Comparison of ENCODE assay signal across 17 cellular contexts in genomic region chr5:141611289-141611688, GRCh38. TPM values are rescaled to one million over a fixed set of nuclear protein-coding genes. Genes with fewer than 3 reads are reported as not detected.
DNase-seq lines count a peak whose midpoint lies in the region; ATAC-seq, FAIRE-seq and TF ChIP-seq lines count a peak whose summit lies in the region.
"Had no signal": no experiment of that assay in that cellular context is flagged by ENCODE, and none has a peak within 500 bp of the region (broad histone marks: within the 10 kb centered on the region; RNA-seq: fewer than 3 reads in every experiment).

No MANE protein-coding gene starts in this region.

- DNase-seq in CD14-positive monocyte (ENCODE audit: low spot score) (no peak), DND-41 (no peak), iris pigment epithelial cell (ENCODE audit: low read depth) (peak; percentile 50), superior temporal gyrus (ENCODE audit: extremely low spot score) (no peak), nucleus accumbens (lab: John Stamatoyannopoulos, UW) (no peak), kidney (no peak), Right ventricle myocardium inferior (ENCODE audit: missing footprints) (no peak)
- no peak for DNase-seq in activated T-helper 1 cell treated with anti-CD3 and anti-CD28 coated beads, Interleukin-12 subunit alpha, Interleukin-12 subunit beta, Interleukin-2, Interleukin-4 antibody, amounts not matched to agents 30 ng/mL and 10 ng/mL and 1 ng/mL, durations not matched to agents 14 hours and 24 hours and 36 hours (ENCODE audit: low spot score)
- DNase-seq: activated gamma-delta T cell, head of caudate nucleus, KG1, left cardiac atrium, NCI-H1694, NCI-H446 treated with DMSO at 0.1 percent for 48 hours, PC-9 had no signal

- H2AFZ ChIP-seq in DND-41 (ENCODE audit: low read depth, low read length) = no peak overlapping the region
- H2AFZ ChIP-seq: PC-9 had no signal

- H4K20me1 ChIP-seq in DND-41 (ENCODE audit: insufficient read depth, low read length) = peaks cover 8% of the 10 kb centered on the region; the same call in 1 of the 2 replicates

- H3K27ac Mint-ChIP-seq in CD14-positive monocyte = peak overlapping the region; percentile 11 to 83 (median 44)
- peak overlapping the region; percentile 32 for H3K27ac Mint-ChIP-seq in activated T-helper 1 cell treated with anti-CD3 and anti-CD28 coated beads, Interleukin-12 subunit alpha, Interleukin-12 subunit beta, Interleukin-2, Interleukin-4 antibody, amounts not matched to agents 30 ng/mL and 10 ng/mL and 1 ng/mL, durations not matched to agents 14 hours and 24 hours and 36 hours

- H3K27me3 ChIP-seq in DND-41 (ENCODE audit: insufficient read depth, low read length, poor library complexity) = no peaks in the 10 kb centered on the region
- H3K27me3 ChIP-seq: right atrium auricular region, vagina had no signal

- FAIRE-seq in kidney (lab: Jason Lieb, UNC) = no peak

- H3K4me1 ChIP-seq in DND-41 (ENCODE audit: insufficient read depth, low read length) (peaks cover 89% of the 10 kb centered on the region), kidney (ENCODE audit: control insufficient read depth in 1 of 2, insufficient read depth in 1 of 2, low read depth in 1 of 2, low read length in 2 of 2) (peaks cover 7 to 20% of the 10 kb centered on the region in 2 donors)

- H3K27ac ChIP-seq in DND-41 (ENCODE audit: low read length) = peak overlapping the region; percentile 34
- H3K27ac ChIP-seq in kidney (ENCODE audit: low read depth in 2 of 2, low read length in 2 of 2) = no peak overlapping the region
- H3K27ac ChIP-seq: PC-9, right atrium auricular region, vagina had no signal

- H3K36me3 Mint-ChIP-seq in CD14-positive monocyte = peaks cover 22 to 49% of the 10 kb centered on the region in 2 donors
- peaks cover 36% of the 10 kb centered on the region for H3K36me3 Mint-ChIP-seq in activated T-helper 1 cell treated with anti-CD3 and anti-CD28 coated beads, Interleukin-12 subunit alpha, Interleukin-12 subunit beta, Interleukin-2, Interleukin-4 antibody, amounts not matched to agents 30 ng/mL and 10 ng/mL and 1 ng/mL, durations not matched to agents 14 hours and 24 hours and 36 hours (ENCODE audit: low read depth)

- intact Hi-C loops in CD14-positive monocyte (cut with micrococcal nuclease) (no loop called here), kidney (cut with DNase I) (no loop called here), Right ventricle myocardium inferior (cut with DNase I) (no loop called here)
- intact Hi-C loops in activated T-helper 1 cell treated with anti-CD3 and anti-CD28 coated beads, Interleukin-12 subunit alpha, Interleukin-12 subunit beta, Interleukin-2, Interleukin-4 antibody, amounts not matched to agents 30 ng/mL and 10 ng/mL and 1 ng/mL, durations not matched to agents 14 hours and 24 hours and 36 hours (cut with micrococcal nuclease) = loop anchor here (10.0 kb wide), 2 partner anchors 1046 to 1206 kb away; partner anchors contain the start of genes ANKHD1, APBB3 and SLC35A4

- peaks cover 98% of the 10 kb centered on the region for H3K79me2 ChIP-seq in DND-41 (ENCODE audit: insufficient read depth, low read length)

- ATAC-seq in DND-41 (ENCODE audit: insufficient read depth, low read depth) (no peak), Right ventricle myocardium inferior (no peak)
- ATAC-seq: left cardiac atrium had no signal

- H3K9me3 ChIP-seq in DND-41 (ENCODE audit: insufficient read depth, low read length, severe bottlenecking) (no peaks in the 10 kb centered on the region), kidney (ENCODE audit: control insufficient read depth in 1 of 2, low read length in 2 of 2) (no peaks in the 10 kb centered on the region)
- H3K9me3 ChIP-seq: right atrium auricular region, vagina had no signal

- peaks cover 84% of the 10 kb centered on the region for H3K4me1 Mint-ChIP-seq in CD14-positive monocyte
- H3K4me1 Mint-ChIP-seq in activated T-helper 1 cell treated with anti-CD3 and anti-CD28 coated beads, Interleukin-12 subunit alpha, Interleukin-12 subunit beta, Interleukin-2, Interleukin-4 antibody, amounts not matched to agents 30 ng/mL and 10 ng/mL and 1 ng/mL, durations not matched to agents 14 hours and 24 hours and 36 hours (ENCODE audit: low read depth) = peaks cover 79% of the 10 kb centered on the region

- no peaks in the 10 kb centered on the region for H3K27me3 Mint-ChIP-seq in CD14-positive monocyte (ENCODE audit: low read depth in 3 of 3)
- H3K27me3 Mint-ChIP-seq in activated T-helper 1 cell treated with anti-CD3 and anti-CD28 coated beads, Interleukin-12 subunit alpha, Interleukin-12 subunit beta, Interleukin-2, Interleukin-4 antibody, amounts not matched to agents 30 ng/mL and 10 ng/mL and 1 ng/mL, durations not matched to agents 14 hours and 24 hours and 36 hours (ENCODE audit: insufficient read depth) = no peaks in the 10 kb centered on the region

- 0 out of 2 replicates have a peak overlapping the region, but pooled peaks have one; percentile 32 for H3K4me2 ChIP-seq in DND-41 (ENCODE audit: insufficient read depth, low read length)
- H3K4me2 ChIP-seq: PC-9 had no signal

- peaks cover 28% of the 10 kb centered on the region for H3K36me3 ChIP-seq in DND-41 (ENCODE audit: insufficient read depth, low read length)
- peaks cover 0 to 4% of the 10 kb centered on the region in 2 donors for H3K36me3 ChIP-seq in kidney (ENCODE audit: control insufficient read depth in 1 of 2, insufficient read depth in 2 of 2, low read length in 2 of 2)
- H3K36me3 ChIP-seq: right atrium auricular region, vagina had no signal

- no peak overlapping the region for H3K9ac ChIP-seq in DND-41 (ENCODE audit: low read depth, low read length)
- no peak overlapping the region for H3K9ac ChIP-seq in kidney (ENCODE audit: low read length in 2 of 2)

- no peak for TF ChIP-seq CTCF in CD14-positive monocyte (IDR thresholded peaks at IDR 0.05)
- no peak for TF ChIP-seq CTCF in DND-41 (IDR thresholded peaks at IDR 0.05; ENCODE audit: borderline replicate concordance, extremely low read depth, low read length, poor library complexity, severe bottlenecking)
- TF ChIP-seq CTCF in kidney (IDR thresholded peaks at IDR 0.05; ENCODE audit: borderline replicate concordance, extremely low read depth, insufficient read depth) = no peak

- no peak overlapping the region for H3K4me3 Mint-ChIP-seq in CD14-positive monocyte
- no peak overlapping the region for H3K4me3 Mint-ChIP-seq in activated T-helper 1 cell treated with anti-CD3 and anti-CD28 coated beads, Interleukin-12 subunit alpha, Interleukin-12 subunit beta, Interleukin-2, Interleukin-4 antibody, amounts not matched to agents 30 ng/mL and 10 ng/mL and 1 ng/mL, durations not matched to agents 14 hours and 24 hours and 36 hours

- peaks cover 0 to 3% (median 0%) of the 10 kb centered on the region in 7 donors for H3K9me3 Mint-ChIP-seq in CD14-positive monocyte
- H3K9me3 Mint-ChIP-seq in activated T-helper 1 cell treated with anti-CD3 and anti-CD28 coated beads, Interleukin-12 subunit alpha, Interleukin-12 subunit beta, Interleukin-2, Interleukin-4 antibody, amounts not matched to agents 30 ng/mL and 10 ng/mL and 1 ng/mL, durations not matched to agents 14 hours and 24 hours and 36 hours = no peaks in the 10 kb centered on the region

- H3K4me3 ChIP-seq in DND-41 (ENCODE audit: low read depth in 1 of 2, low read length in 2 of 2) (no peak overlapping the region), kidney (ENCODE audit: low read length in 2 of 2) (no peak overlapping the region)
- H3K4me3 ChIP-seq: PC-9, right atrium auricular region, vagina had no signal

RNA-seq across cellular contexts. Expression of gene DIAPH1, which starts 7.5 kb away (rescaled TPM):
- polyA plus RNA-seq in CD14-positive monocyte (10 to 100 TPM; 60.2 to 98.6 TPM), kidney (ENCODE audit: insufficient read depth, low read depth, low replicate concordance) (60.6 TPM)
- 221 and 234 TPM in 2 replicates for total RNA-seq in activated T-helper 1 cell treated with anti-CD3 and anti-CD28 coated beads, Interleukin-12 subunit alpha, Interleukin-12 subunit beta, Interleukin-2, Interleukin-4 antibody, amounts not matched to agents 30 ng/mL and 10 ng/mL and 1 ng/mL, durations not matched to agents 14 hours and 24 hours and 36 hours
- total RNA-seq in kidney (156 TPM), Right ventricle myocardium inferior (36.1 TPM)

RNA-seq across cellular contexts. Expression of gene HDAC3, which starts 25.4 kb away (rescaled TPM):
- polyA plus RNA-seq in CD14-positive monocyte (10 to 100 TPM; 80.5 to 82.3 TPM), kidney (ENCODE audit: insufficient read depth, low read depth, low replicate concordance) (47.5 TPM)
- 83.1 and 87.2 TPM in 2 replicates for total RNA-seq in activated T-helper 1 cell treated with anti-CD3 and anti-CD28 coated beads, Interleukin-12 subunit alpha, Interleukin-12 subunit beta, Interleukin-2, Interleukin-4 antibody, amounts not matched to agents 30 ng/mL and 10 ng/mL and 1 ng/mL, durations not matched to agents 14 hours and 24 hours and 36 hours
- total RNA-seq in kidney (44.7 TPM), Right ventricle myocardium inferior (29.9 TPM)

RNA-seq across cellular contexts. Expression of gene RELL2, which starts 25.5 kb away (rescaled TPM):
- polyA plus RNA-seq in CD14-positive monocyte (1 to 10 TPM; 1.0 to 1.3 TPM), kidney (ENCODE audit: insufficient read depth, low read depth, low replicate concordance) (8.2 TPM)
- 19.3 and 19.5 TPM in 2 replicates for total RNA-seq in activated T-helper 1 cell treated with anti-CD3 and anti-CD28 coated beads, Interleukin-12 subunit alpha, Interleukin-12 subunit beta, Interleukin-2, Interleukin-4 antibody, amounts not matched to agents 30 ng/mL and 10 ng/mL and 1 ng/mL, durations not matched to agents 14 hours and 24 hours and 36 hours
- total RNA-seq in kidney (3.0 TPM), Right ventricle myocardium inferior (0.78 TPM)

RNA-seq across cellular contexts. Expression of gene FCHSD1, which starts 39.9 kb away (rescaled TPM):
- polyA plus RNA-seq in CD14-positive monocyte (1 to 10 TPM; 3.0 to 3.4 TPM), kidney (ENCODE audit: insufficient read depth, low read depth, low replicate concordance) (6.4 TPM)
- 37.0 and 37.1 TPM in 2 replicates for total RNA-seq in activated T-helper 1 cell treated with anti-CD3 and anti-CD28 coated beads, Interleukin-12 subunit alpha, Interleukin-12 subunit beta, Interleukin-2, Interleukin-4 antibody, amounts not matched to agents 30 ng/mL and 10 ng/mL and 1 ng/mL, durations not matched to agents 14 hours and 24 hours and 36 hours
- total RNA-seq in kidney (20.3 TPM), Right ventricle myocardium inferior (4.5 TPM)
